9 cellular contexts compared by ENCODE assay signal in the genomic region with DNA sequence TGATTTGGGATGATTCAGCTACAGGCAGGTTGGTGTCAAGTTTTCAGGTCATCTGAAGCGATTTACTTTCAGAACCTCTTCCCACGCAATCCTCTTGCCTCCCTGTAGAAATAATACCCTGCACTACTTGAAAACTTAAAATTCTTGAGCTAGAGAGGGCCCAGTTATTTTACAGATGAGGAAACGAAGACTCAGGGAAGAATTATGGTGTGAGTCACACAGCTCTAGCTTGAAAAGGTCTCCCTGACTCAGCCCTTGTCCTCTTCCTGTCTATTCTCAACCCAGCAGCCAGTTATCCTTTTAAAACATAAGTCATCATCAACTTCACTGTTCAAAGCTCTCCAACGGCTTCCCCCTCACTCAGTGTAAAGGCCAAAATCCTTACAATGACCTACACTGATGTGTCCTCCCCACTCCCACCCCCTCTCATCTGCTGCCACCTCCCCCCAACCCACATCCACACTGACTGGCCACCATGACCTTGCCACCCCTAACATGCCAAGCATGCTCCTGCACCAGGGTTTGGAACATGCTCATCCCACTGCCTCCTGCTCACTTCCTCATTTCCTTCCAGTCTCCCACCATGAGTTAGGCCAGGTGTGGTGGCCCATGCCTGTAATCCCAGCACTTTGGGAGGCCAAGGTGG. TPM values are rescaled to one million over a fixed set of nuclear protein-coding genes. Genes with fewer than 3 reads are reported as not detected.
DNase-seq lines count a peak whose midpoint lies in the region; ATAC-seq and TF ChIP-seq lines count a peak whose summit lies in the region.
"Had no signal": no experiment of that assay in that cellular context is flagged by ENCODE, and none has a peak within 500 bp of the region (broad histone marks: within the 10 kb centered on the region; RNA-seq: fewer than 3 reads in every experiment).

No MANE protein-coding gene starts in this region.

- H4K91ac ChIP-seq in mesenchymal stem cell (ENCODE audit: low read length): peak overlapping the region; percentile 71

- in situ Hi-C loops in astrocyte of the cerebellum (cut with HindIII; ENCODE audit: low sequenced_read_pairs): no loop called here

- peak overlapping the region in 1 of 2 experiments; percentile 3 for H3K4ac ChIP-seq in mesenchymal stem cell (ENCODE audit: low read depth in 1 of 2, low read length in 2 of 2)

- H3K18ac ChIP-seq in mesenchymal stem cell (ENCODE audit: low read depth in 1 of 2, low read length in 2 of 2): peak overlapping the region; percentile 47 to 70

- no peak overlapping the region for H2AK5ac ChIP-seq in mesenchymal stem cell (ENCODE audit: low read length, severe bottlenecking)

- H4K8ac ChIP-seq in mesenchymal stem cell (ENCODE audit: low read length): peak overlapping the region; percentile 49

- H3K27me3 ChIP-seq in HUES64 (ENCODE audit: insufficient read depth, low read length) (peaks cover 12% of the 10 kb centered on the region), mesenchymal stem cell (ENCODE audit: control insufficient read depth in 1 of 2, insufficient read depth in 1 of 2, low read length in 2 of 2) (no peaks in the 10 kb centered on the region)
- H3K27me3 ChIP-seq: pancreas had no signal

- H2BK5ac ChIP-seq in mesenchymal stem cell (ENCODE audit: low read depth, low read length, poor library complexity, severe bottlenecking): peak overlapping the region; percentile 63

- H3K36me3 ChIP-seq in HUES64 (ENCODE audit: insufficient read depth, low read length) (no peaks in the 10 kb centered on the region), mesenchymal stem cell (ENCODE audit: control insufficient read depth in 1 of 2, insufficient read depth in 2 of 2, low read depth in 1 of 2, low read length in 2 of 2) (peaks cover 2 to 4% of the 10 kb centered on the region in 2 experiments)
- H3K36me3 ChIP-seq: pancreas had no signal

- peaks cover 12% of the 10 kb centered on the region for H3K4me1 ChIP-seq in HUES64 (ENCODE audit: insufficient read depth, low read length)
- H3K4me1 ChIP-seq in mesenchymal stem cell (ENCODE audit: control insufficient read depth, insufficient read depth, low read depth, low read length): peaks cover 14% of the 10 kb centered on the region

- 36% methylated on average over 4 of the region's 4 CpGs for WGBS in HUES64
- WGBS in mesenchymal stem cell: 3% methylated on average over 2 of the region's 4 CpGs

- H2BK15ac ChIP-seq in mesenchymal stem cell (ENCODE audit: low read depth, poor library complexity, severe bottlenecking): no peak overlapping the region

- H2AFZ ChIP-seq in mesenchymal stem cell (ENCODE audit: low read depth, low read length): no peak overlapping the region

- ATAC-seq in HG02973 (IDR thresholded peaks at IDR 0.05; ENCODE audit: unreplicated experiment): no peak

- TF ChIP-seq CTCF in astrocyte of the cerebellum (IDR thresholded peaks at IDR 0.05; ENCODE audit: low read depth, low read length, missing control alignments): no peak

- H2BK12ac ChIP-seq in mesenchymal stem cell (ENCODE audit: low read length in 2 of 2): peak overlapping the region; percentile 7 to 64

- H3K9me3 ChIP-seq in HUES64 (ENCODE audit: insufficient read depth, low read depth, low read length) (no peaks in the 10 kb centered on the region), mesenchymal stem cell (ENCODE audit: control insufficient read depth, low read length) (no peaks in the 10 kb centered on the region)
- H3K9me3 ChIP-seq: pancreas had no signal

- H3K79me1 ChIP-seq in mesenchymal stem cell (replicated peaks; ENCODE audit: low read length, poor library complexity, severe bottlenecking): no peaks in the 10 kb centered on the region

- peak overlapping the region; percentile 29 for H3K27ac ChIP-seq in HUES64 (ENCODE audit: low read depth, low read length)
- peak overlapping the region; percentile 93 for H3K27ac ChIP-seq in mesenchymal stem cell (ENCODE audit: low read length, poor library complexity, severe bottlenecking)

- H3K4me3 ChIP-seq in HUES64 (ENCODE audit: low read length) (no peak overlapping the region), astrocyte of the cerebellum (ENCODE audit: low read depth, low read length) (peak overlapping the region; percentile 20), mesenchymal stem cell (ENCODE audit: insufficient read depth in 1 of 2, low read depth in 1 of 2, low read length in 2 of 2) (peak overlapping the region in 1 of 2 experiments; percentile 99)
- H3K4me3 ChIP-seq: pancreas had no signal

- H3K4me2 ChIP-seq in mesenchymal stem cell (ENCODE audit: low read length, poor library complexity, severe bottlenecking): peak overlapping the region; percentile 0

- H3K23ac ChIP-seq in mesenchymal stem cell (ENCODE audit: low read length in 2 of 2): no peak overlapping the region

- H2BK120ac ChIP-seq in mesenchymal stem cell (ENCODE audit: low read depth, low read length): peak overlapping the region; percentile 54

- H3K9ac ChIP-seq in HUES64 (ENCODE audit: low read depth, low read length) (no peak overlapping the region), mesenchymal stem cell (ENCODE audit: low read length) (peak overlapping the region; percentile 94)

- no peak overlapping the region for H3K14ac ChIP-seq in mesenchymal stem cell (ENCODE audit: low read length in 2 of 2)

- DNase-seq in Daoy (ENCODE audit: low read depth) (peak; percentile 90), astrocyte of the cerebellum (ENCODE audit: low read depth) (peak; percentile 70), mesenchymal stem cell (peak; percentile 99), NCI-H2029 (lab: John Stamatoyannopoulos, UW) (no peak), NCI-H2196 (lab: John Stamatoyannopoulos, UW; ENCODE audit: unreplicated experiment) (no peak), NCI-H1436 treated with DMSO at 0.1 percent for 48 hours (lab: John Stamatoyannopoulos, UW) (no peak)
- DNase-seq: pancreas had no signal

RNA-seq across cellular contexts. Expression of a gene that starts 3.4 kb away (rescaled TPM):
- total RNA-seq in Daoy (2014; rRNA removed; shearing (Covaris generic)): 13.7 and 14.4 TPM in 2 replicates
- 13.0 TPM for polyA plus RNA-seq in HUES64 (2013, experiment 1 of 2)
- 14.2 TPM for polyA plus RNA-seq in HUES64 (2013, experiment 2 of 2)
- 15.3 TPM for polyA plus RNA-seq in mesenchymal stem cell (2013, experiment 1 of 2)
- polyA plus RNA-seq in mesenchymal stem cell (2013, experiment 2 of 2): 14.3 TPM

Comparison
In these comparisons a context has a peak if more than half of its experiments do, and no peak if none do; other contexts are left out.
1. DNase-seq: peak in Daoy (single experiment), astrocyte of the cerebellum (single experiment) and mesenchymal stem cell (single experiment); none in NCI-H2029 (single experiment), NCI-H2196 (single experiment) and NCI-H1436 treated with DMSO at 0.1 percent for 48 hours (single experiment).